In the genomic region with DNA sequence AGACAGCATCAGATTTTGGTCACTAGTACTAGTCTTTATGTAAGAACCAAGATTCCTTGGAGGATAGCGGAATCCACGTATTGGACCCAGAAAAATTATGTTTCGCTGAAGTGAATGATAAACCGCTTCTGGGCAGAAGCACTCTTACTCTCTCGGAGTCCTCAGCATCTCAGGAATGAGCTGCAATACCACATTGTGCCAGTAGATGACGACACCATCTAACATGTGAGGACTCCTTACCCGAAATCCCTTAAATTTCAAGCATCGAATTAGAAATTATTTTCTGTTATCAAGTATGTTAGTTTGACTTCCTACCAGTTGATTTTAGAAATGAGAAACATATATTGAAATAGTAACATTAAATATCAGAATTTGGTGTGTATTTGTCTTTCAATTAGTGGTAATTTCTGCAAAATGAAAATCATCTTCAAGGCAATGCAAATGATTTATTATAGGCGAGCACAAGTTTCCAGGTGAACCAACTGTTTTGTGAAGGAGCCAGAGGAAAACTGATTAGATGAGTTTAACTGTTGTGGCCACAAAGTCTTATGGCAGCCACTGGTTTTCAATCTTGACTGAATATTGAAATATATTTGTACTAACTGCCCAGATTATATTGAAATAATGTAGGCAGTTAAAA, we compare ENCODE assay signal across 8 cellular contexts.
DNase-seq lines count a peak whose midpoint lies in the region; ATAC-seq and TF ChIP-seq lines count a peak whose summit lies in the region.

No MANE protein-coding gene starts in this region.

- no peak overlapping the region for H3K27ac Mint-ChIP-seq in GM23338
- H3K27ac Mint-ChIP-seq in T-helper 2 cell treated with Interferon-gamma antibody and Interleukin-4, amounts not matched to agents 5 μg/mL and 100 μg/mL, for 36 hours: no peak overlapping the region

- ATAC-seq in GM23338 (peak; percentile 80), GM21515 (IDR thresholded peaks at IDR 0.05; ENCODE audit: unreplicated experiment) (no peak)

- WGBS in smooth muscle cell (ENCODE audit: low lambda C conversion rate): 20% methylated on average over 9 of the region's 9 CpGs

- H3K4me1 Mint-ChIP-seq in GM23338: no peaks in the 10 kb centered on the region
- peaks cover 5% of the 10 kb centered on the region for H3K4me1 Mint-ChIP-seq in T-helper 2 cell treated with Interferon-gamma antibody and Interleukin-4, amounts not matched to agents 5 μg/mL and 100 μg/mL, for 36 hours (ENCODE audit: low read depth)

- no peak overlapping the region for H3K4me2 ChIP-seq in GM23338
- H3K4me2 ChIP-seq in smooth muscle cell: peak overlapping the region; percentile 20

- peak; percentile 99 for TF ChIP-seq CTCF in GM23338 (conservative IDR thresholded peaks at IDR 0.05; ENCODE audit: low read depth in 2 of 2)
- TF ChIP-seq CTCF in smooth muscle cell (IDR thresholded peaks at IDR 0.05; ENCODE audit: borderline replicate concordance, insufficient read depth, poor library complexity, severe bottlenecking): peak; percentile 100

- H3K9ac ChIP-seq in smooth muscle cell (ENCODE audit: low read depth): no peak overlapping the region

- no peaks in the 10 kb centered on the region for H3K9me3 ChIP-seq in smooth muscle cell (replicated peaks; ENCODE audit: low read depth)

- H3K79me2 ChIP-seq in GM23338 (replicated peaks; ENCODE audit: insufficient read depth) (no peaks in the 10 kb centered on the region), smooth muscle cell (ENCODE audit: low read depth) (no peaks in the 10 kb centered on the region)

- H3K4me3 ChIP-seq in GM23338 (no peak overlapping the region), smooth muscle cell (no peak overlapping the region)

- H3K27me3 ChIP-seq in GM23338 (ENCODE audit: insufficient read depth): no peaks in the 10 kb centered on the region
- H3K27me3 ChIP-seq in smooth muscle cell (ENCODE audit: low read depth): no peaks in the 10 kb centered on the region

- H3K27ac ChIP-seq in GM23338 (ENCODE audit: low read depth): no peak overlapping the region
- no peak overlapping the region for H3K27ac ChIP-seq in smooth muscle cell (ENCODE audit: low read depth)

- peaks cover 3% of the 10 kb centered on the region for H3K27me3 Mint-ChIP-seq in GM23338 (ENCODE audit: insufficient read depth, low read depth, poor library complexity)
- H3K27me3 Mint-ChIP-seq in T-helper 2 cell treated with Interferon-gamma antibody and Interleukin-4, amounts not matched to agents 5 μg/mL and 100 μg/mL, for 36 hours (ENCODE audit: low read depth): peaks cover 5% of the 10 kb centered on the region

- DNase-seq in EL (peak; percentile 75), GM23338 (ENCODE audit: low spot score) (peak; percentile 88), NCI-H1092 (lab: John Stamatoyannopoulos, UW) (peak; percentile 48), anterior cingulate cortex (lab: John Stamatoyannopoulos, UW) (peak in 51 of 58 donors; percentile 0 to 82 (median 39)), hippocampal formation (lab: John Stamatoyannopoulos, UW) (peak; percentile 59 to 65), smooth muscle cell (lab: John Stamatoyannopoulos, UW; ENCODE audit: unreplicated experiment) (peak; percentile 15)
- DNase-seq in T-helper 2 cell treated with Interferon-gamma antibody and Interleukin-4, amounts not matched to agents 5 μg/mL and 100 μg/mL, for 36 hours (ENCODE audit: low spot score): peak; percentile 55

- H4K20me1 ChIP-seq in GM23338 (replicated peaks; ENCODE audit: insufficient read depth) (no peaks in the 10 kb centered on the region), smooth muscle cell (ENCODE audit: low read depth) (no peaks in the 10 kb centered on the region)

- H2AFZ ChIP-seq in GM23338 (no peak overlapping the region), smooth muscle cell (ENCODE audit: low read depth) (no peak overlapping the region)

- H3K36me3 Mint-ChIP-seq in GM23338 (ENCODE audit: low read depth): no peaks in the 10 kb centered on the region
- H3K36me3 Mint-ChIP-seq in T-helper 2 cell treated with Interferon-gamma antibody and Interleukin-4, amounts not matched to agents 5 μg/mL and 100 μg/mL, for 36 hours (ENCODE audit: low read depth): no peaks in the 10 kb centered on the region

- H3K9me3 Mint-ChIP-seq in GM23338: no peaks in the 10 kb centered on the region
- no peaks in the 10 kb centered on the region for H3K9me3 Mint-ChIP-seq in T-helper 2 cell treated with Interferon-gamma antibody and Interleukin-4, amounts not matched to agents 5 μg/mL and 100 μg/mL, for 36 hours

- no peaks in the 10 kb centered on the region for H3K9me2 ChIP-seq in GM23338 (ENCODE audit: insufficient read depth)

- H3K36me3 ChIP-seq in GM23338 (ENCODE audit: insufficient read depth): no peaks in the 10 kb centered on the region
- no peaks in the 10 kb centered on the region for H3K36me3 ChIP-seq in smooth muscle cell (ENCODE audit: low read depth)

- H3F3A ChIP-seq in GM23338 (replicated peaks; ENCODE audit: low read depth) (no peaks in the 10 kb centered on the region), smooth muscle cell (ENCODE audit: low read depth) (no peaks in the 10 kb centered on the region)

- no peak overlapping the region for H3K4me3 Mint-ChIP-seq in GM23338
- no peak overlapping the region for H3K4me3 Mint-ChIP-seq in T-helper 2 cell treated with Interferon-gamma antibody and Interleukin-4, amounts not matched to agents 5 μg/mL and 100 μg/mL, for 36 hours

- H3K4me1 ChIP-seq in GM23338 (ENCODE audit: insufficient read depth) (no peaks in the 10 kb centered on the region), smooth muscle cell (ENCODE audit: low read depth) (no peaks in the 10 kb centered on the region)

TF ChIP-seq in GM23338, 12 proteins besides CTCF, POLR2A, EP300 and RAD21 (continues in another document):
- no peak for TF ChIP-seq ZNF331 (CRISPR knock-in tag; IDR thresholded peaks at IDR 0.05; ENCODE audit: low read depth)
- TF ChIP-seq, protein P1, sequence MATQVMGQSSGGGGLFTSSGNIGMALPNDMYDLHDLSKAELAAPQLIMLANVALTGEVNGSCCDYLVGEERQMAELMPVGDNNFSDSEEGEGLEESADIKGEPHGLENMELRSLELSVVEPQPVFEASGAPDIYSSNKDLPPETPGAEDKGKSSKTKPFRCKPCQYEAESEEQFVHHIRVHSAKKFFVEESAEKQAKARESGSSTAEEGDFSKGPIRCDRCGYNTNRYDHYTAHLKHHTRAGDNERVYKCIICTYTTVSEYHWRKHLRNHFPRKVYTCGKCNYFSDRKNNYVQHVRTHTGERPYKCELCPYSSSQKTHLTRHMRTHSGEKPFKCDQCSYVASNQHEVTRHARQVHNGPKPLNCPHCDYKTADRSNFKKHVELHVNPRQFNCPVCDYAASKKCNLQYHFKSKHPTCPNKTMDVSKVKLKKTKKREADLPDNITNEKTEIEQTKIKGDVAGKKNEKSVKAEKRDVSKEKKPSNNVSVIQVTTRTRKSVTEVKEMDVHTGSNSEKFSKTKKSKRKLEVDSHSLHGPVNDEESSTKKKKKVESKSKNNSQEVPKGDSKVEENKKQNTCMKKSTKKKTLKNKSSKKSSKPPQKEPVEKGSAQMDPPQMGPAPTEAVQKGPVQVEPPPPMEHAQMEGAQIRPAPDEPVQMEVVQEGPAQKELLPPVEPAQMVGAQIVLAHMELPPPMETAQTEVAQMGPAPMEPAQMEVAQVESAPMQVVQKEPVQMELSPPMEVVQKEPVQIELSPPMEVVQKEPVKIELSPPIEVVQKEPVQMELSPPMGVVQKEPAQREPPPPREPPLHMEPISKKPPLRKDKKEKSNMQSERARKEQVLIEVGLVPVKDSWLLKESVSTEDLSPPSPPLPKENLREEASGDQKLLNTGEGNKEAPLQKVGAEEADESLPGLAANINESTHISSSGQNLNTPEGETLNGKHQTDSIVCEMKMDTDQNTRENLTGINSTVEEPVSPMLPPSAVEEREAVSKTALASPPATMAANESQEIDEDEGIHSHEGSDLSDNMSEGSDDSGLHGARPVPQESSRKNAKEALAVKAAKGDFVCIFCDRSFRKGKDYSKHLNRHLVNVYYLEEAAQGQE (IDR thresholded peaks at IDR 0.05; ENCODE audit: unreplicated experiment): no peak
- no peak for TF ChIP-seq CREB1 (CRISPR knock-in tag; IDR thresholded peaks at IDR 0.05; ENCODE audit: low read depth)
- no peak for TF ChIP-seq EZH2phosphoT487 (IDR thresholded peaks at IDR 0.05; ENCODE audit: unreplicated experiment)

Comparison
In these comparisons a context has a peak if more than half of its experiments do, and no peak if none do; other contexts are left out.
1. DNase-seq: peak in every context shown above with its lines; median percentile 88 in GM23338; 75 in EL; 62 in hippocampal formation; 55 in T-helper 2 cell treated with Interferon-gamma antibody and Interleukin-4, amounts not matched to agents 5 μg/mL and 100 μg/mL, for 36 hours; 48 in NCI-H1092; 39 in anterior cingulate cortex; 15 in smooth muscle cell.